ENCODE assay signal across 1 cellular context in genomic region chr1:248837794-248838356, GRCh38.
TF ChIP-seq lines count a peak whose summit lies in the region.

Gene ZNF672 (plus strand): TSS chr1:248838224. CDS start chr1:248847275, 9,051 bp downstream.

TF ChIP-seq in HepG2, 621 proteins besides CTCF, POLR2A, EP300 and RAD21 (continued from another document and continues in another):
- TF ChIP-seq SOX5 (CRISPR knock-in tag; IDR thresholded peaks at IDR 0.05; ENCODE audit: borderline replicate concordance) (no peak), AKNA (CRISPR knock-in tag; IDR thresholded peaks at IDR 0.05; ENCODE audit: borderline replicate concordance) (no peak), SMAD1 (CRISPR knock-in tag; IDR thresholded peaks at IDR 0.05; ENCODE audit: borderline replicate concordance, low read depth) (no peak), KMT2B (CRISPR knock-in tag; IDR thresholded peaks at IDR 0.05) (no peak), MYC (CRISPR knock-in tag; IDR thresholded peaks at IDR 0.05; ENCODE audit: borderline replicate concordance) (no peak; the same call in 1 of the 2 replicates), ZBTB39 (CRISPR knock-in tag; IDR thresholded peaks at IDR 0.05) (no peak), ZNF296 (CRISPR knock-in tag; conservative IDR thresholded peaks at IDR 0.05) (no peak), LRRFIP1 (CRISPR knock-in tag; conservative IDR thresholded peaks at IDR 0.05) (no peak), TEF (CRISPR knock-in tag; IDR thresholded peaks at IDR 0.05) (no peak), ZNF383 (CRISPR knock-in tag; IDR thresholded peaks at IDR 0.05; ENCODE audit: borderline replicate concordance) (0 out of 2 replicates have a peak, but pooled peaks have one; percentile 11), IRX3 (CRISPR knock-in tag; IDR thresholded peaks at IDR 0.05; ENCODE audit: borderline replicate concordance, low read depth) (no peak), HNRNPUL1 (IDR thresholded peaks at IDR 0.05; ENCODE audit: low read depth, low read length) (no peak), RBFOX2 (IDR thresholded peaks at IDR 0.05; ENCODE audit: low read depth, low read length) (no peak), BCLAF1 (IDR thresholded peaks at IDR 0.05) (no peak), TBL1XR1 (IDR thresholded peaks at IDR 0.05; ENCODE audit: borderline replicate concordance, low read length, partially characterized antibody) (no peak), TEAD3 (CRISPR knock-in tag; optimal IDR thresholded peaks at IDR 0.05; ENCODE audit: borderline replicate concordance) (no peak), E2F5 (CRISPR knock-in tag; conservative IDR thresholded peaks at IDR 0.05) (0 out of 2 replicates have a peak, but pooled peaks have one; percentile 17), SNRNP70 (IDR thresholded peaks at IDR 0.05; ENCODE audit: low read depth, low read length) (no peak), SRSF9 (IDR thresholded peaks at IDR 0.05; ENCODE audit: borderline replicate concordance, insufficient read depth, low read depth, low read length, poor library complexity, severe bottlenecking) (no peak), MTF2 (CRISPR knock-in tag; IDR thresholded peaks at IDR 0.05; ENCODE audit: borderline replicate concordance) (no peak), ZNF3 (CRISPR knock-in tag; IDR thresholded peaks at IDR 0.05) (no peak), TAF1 (CRISPR knock-in tag; IDR thresholded peaks at IDR 0.05) (peak; percentile 38; the same call in 1 of the 2 replicates), ZNF17 (CRISPR knock-in tag; IDR thresholded peaks at IDR 0.05) (no peak), ZFP37 (CRISPR knock-in tag; IDR thresholded peaks at IDR 0.05; ENCODE audit: borderline replicate concordance) (no peak; the same call in 1 of the 2 replicates), NONO (IDR thresholded peaks at IDR 0.05) (no peak), NONO (CRISPR knock-in tag; conservative IDR thresholded peaks at IDR 0.05) (peak; percentile 31; the same call in 1 of the 2 replicates), GPN1 (CRISPR knock-in tag; IDR thresholded peaks at IDR 0.05; ENCODE audit: borderline replicate concordance) (no peak), MAZ (IDR thresholded peaks at IDR 0.05; ENCODE audit: borderline replicate concordance, low read depth, low read length) (peak; percentile 94; the same call in 1 of the 2 replicates), MAZ (CRISPR knock-in tag; IDR thresholded peaks at IDR 0.05; ENCODE audit: low read depth) (no peak), FOXK2 (IDR thresholded peaks at IDR 0.05) (no peak), ZBED4 (CRISPR knock-in tag; IDR thresholded peaks at IDR 0.05; ENCODE audit: borderline replicate concordance) (no peak; the same call in 1 of the 2 replicates), ZSCAN29 (CRISPR knock-in tag; conservative IDR thresholded peaks at IDR 0.05) (no peak), PAWR (CRISPR knock-in tag; IDR thresholded peaks at IDR 0.05; ENCODE audit: borderline replicate concordance) (no peak), IRF9 (CRISPR knock-in tag; IDR thresholded peaks at IDR 0.05; ENCODE audit: borderline replicate concordance) (no peak), ZNF780A (CRISPR knock-in tag; IDR thresholded peaks at IDR 0.05) (no peak; the same call in 1 of the 2 replicates), TRIM24 (CRISPR knock-in tag; IDR thresholded peaks at IDR 0.05) (no peak), ZNF550 (CRISPR knock-in tag; IDR thresholded peaks at IDR 0.05; ENCODE audit: borderline replicate concordance) (no peak), NR0B2 (CRISPR knock-in tag; IDR thresholded peaks at IDR 0.05) (0 out of 2 replicates have a peak, but pooled peaks have one; percentile 8), KLF15 (CRISPR knock-in tag; IDR thresholded peaks at IDR 0.05; ENCODE audit: borderline replicate concordance) (peak; percentile 54; the same call in 1 of the 2 replicates), HNRNPH1 (optimal IDR thresholded peaks at IDR 0.05; ENCODE audit: low read depth, low read length) (no peak), NKX3-1 (CRISPR knock-in tag; IDR thresholded peaks at IDR 0.05) (no peak), ZNF605 (CRISPR knock-in tag; IDR thresholded peaks at IDR 0.05) (peak; percentile 59; the same call in 1 of the 2 replicates), NCOR1 (IDR thresholded peaks at IDR 0.05; ENCODE audit: borderline replicate concordance, low read length) (no peak), ZNF773 (CRISPR knock-in tag; IDR thresholded peaks at IDR 0.05; ENCODE audit: borderline replicate concordance) (no peak)
